ENCODE assay signal across 16 cellular contexts in the genomic region with DNA sequence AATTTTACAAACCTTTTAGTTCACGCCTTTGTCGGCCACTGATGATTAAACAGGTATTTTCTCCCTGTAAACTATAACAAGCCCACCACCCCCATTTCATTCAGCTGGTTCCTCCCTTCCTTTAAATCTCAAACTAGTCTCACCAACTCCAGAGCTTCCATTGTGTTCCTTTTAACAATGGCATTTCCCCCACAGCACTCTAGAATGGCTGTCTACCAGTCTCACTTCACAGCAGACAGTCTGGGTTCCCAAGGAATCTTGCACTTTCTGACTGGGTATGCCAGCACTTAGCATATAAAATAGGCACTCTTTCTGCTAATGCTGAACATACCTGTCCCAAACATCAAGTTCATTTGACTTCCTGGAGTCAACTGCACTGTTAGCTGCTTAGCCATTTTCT.
A peak's percentile ranks its signal among the peaks of the same experiment; 100 is the strongest.
DNase-seq lines count a peak whose midpoint lies in the region; ATAC-seq and TF ChIP-seq lines count a peak whose summit lies in the region.
"Had no signal": no experiment of that assay in that cellular context is flagged by ENCODE, and none has a peak within 500 bp of the region (broad histone marks: within the 10 kb centered on the region; RNA-seq: fewer than 3 reads in every experiment).

No MANE protein-coding gene starts in this region.

- H3K4me1 ChIP-seq in CD4-positive, CD25-positive, alpha-beta regulatory T cell (ENCODE audit: control insufficient read depth, insufficient read depth, low read length, poor library complexity, severe bottlenecking): no peaks in the 10 kb centered on the region
- H3K4me1 ChIP-seq in foreskin keratinocyte: no peaks in the 10 kb centered on the region
- H3K4me1 ChIP-seq: BLaER1 treated with 17β-estradiol and CSF1 and Interleukin-3, amounts not matched to agents 10 nM and 100 nM had no signal

- no peak overlapping the region for H3K27ac ChIP-seq in CD4-positive, CD25-positive, alpha-beta regulatory T cell (ENCODE audit: insufficient read depth, low read length, poor library complexity, severe bottlenecking)
- no peak overlapping the region for H3K27ac ChIP-seq in foreskin keratinocyte
- H3K27ac ChIP-seq: 22Rv1; A549; BLaER1 treated with 17β-estradiol and CSF1 and Interleukin-3, amounts not matched to agents 10 nM and 100 nM had no signal

- H3K27me3 Mint-ChIP-seq in CD4-positive, CD25-positive, alpha-beta regulatory T cell: no peaks in the 10 kb centered on the region
- H3K27me3 Mint-ChIP-seq in immature natural killer cell (ENCODE audit: low read depth in 3 of 3) (peaks cover 0 to 1% (median 0%) of the 10 kb centered on the region in 3 donors), nephron progenitor cell (ENCODE audit: low read depth, poor library complexity) (no peaks in the 10 kb centered on the region)
- H3K27me3 Mint-ChIP-seq in activated CD4-positive, alpha-beta memory T cell treated with anti-CD3 and anti-CD28 coated beads for 36 hours: no peaks in the 10 kb centered on the region
- H3K27me3 Mint-ChIP-seq: B cell had no signal

- DNase-seq in CD4-positive, CD25-positive, alpha-beta regulatory T cell: no peak
- DNase-seq in dermis blood vessel endothelial cell: peak; percentile 63
- no peak for DNase-seq in immature natural killer cell
- DNase-seq in nephron progenitor cell: no peak
- no peak for DNase-seq in activated CD4-positive, alpha-beta memory T cell treated with anti-CD3 and anti-CD28 coated beads for 36 hours
- no peak for DNase-seq in EL
- no peak for DNase-seq in foreskin keratinocyte
- DNase-seq: DMS153, DMS79, GF-D8, GOT3, H7 had no signal

- peak overlapping the region in 2 of 3 donors; percentile 18 to 76 for H3K27ac Mint-ChIP-seq in CD4-positive, CD25-positive, alpha-beta regulatory T cell
- H3K27ac Mint-ChIP-seq in immature natural killer cell: peak overlapping the region in 4 of 6 donors; percentile 1 to 35 (median 14)
- H3K27ac Mint-ChIP-seq in nephron progenitor cell: peak overlapping the region; percentile 8
- H3K27ac Mint-ChIP-seq in activated CD4-positive, alpha-beta memory T cell treated with anti-CD3 and anti-CD28 coated beads for 36 hours: no peak overlapping the region
- H3K27ac Mint-ChIP-seq: B cell had no signal

- H3K36me3 ChIP-seq in CD4-positive, CD25-positive, alpha-beta regulatory T cell (ENCODE audit: control insufficient read depth, insufficient read depth, low read length): peaks cover 100% of the 10 kb centered on the region

- TF ChIP-seq CTCF in nephron progenitor cell (IDR thresholded peaks at IDR 0.05): no peak
- no peak for TF ChIP-seq CTCF in foreskin keratinocyte (conservative IDR thresholded peaks at IDR 0.05)

- H3K4me1 Mint-ChIP-seq in CD4-positive, CD25-positive, alpha-beta regulatory T cell: peaks cover 0 to 4% (median 0%) of the 10 kb centered on the region in 4 donors
- peaks cover under 1 to 2% of the 10 kb centered on the region in 2 donors for H3K4me1 Mint-ChIP-seq in immature natural killer cell
- peaks cover 17% of the 10 kb centered on the region for H3K4me1 Mint-ChIP-seq in nephron progenitor cell
- no peaks in the 10 kb centered on the region for H3K4me1 Mint-ChIP-seq in activated CD4-positive, alpha-beta memory T cell treated with anti-CD3 and anti-CD28 coated beads for 36 hours (ENCODE audit: low read depth)
- H3K4me1 Mint-ChIP-seq: B cell had no signal

- intact Hi-C loops in activated CD4-positive, alpha-beta memory T cell treated with anti-CD3 and anti-CD28 coated beads for 36 hours (cut with micrococcal nuclease): no loop called here

- H3K4me3 ChIP-seq in CD4-positive, CD25-positive, alpha-beta regulatory T cell (ENCODE audit: low read depth, low read length): no peak overlapping the region
- H3K4me3 ChIP-seq: A549; BLaER1 treated with 17β-estradiol and CSF1 and Interleukin-3, amounts not matched to agents 10 nM and 100 nM had no signal

- H3K27me3 ChIP-seq in CD4-positive, CD25-positive, alpha-beta regulatory T cell (ENCODE audit: control insufficient read depth, insufficient read depth, low read length): no peaks in the 10 kb centered on the region
- no peaks in the 10 kb centered on the region for H3K27me3 ChIP-seq in foreskin keratinocyte
- H3K27me3 ChIP-seq: BLaER1 treated with 17β-estradiol and CSF1 and Interleukin-3, amounts not matched to agents 10 nM and 100 nM had no signal

- CTCF ChIA-PET in activated CD4-positive, alpha-beta memory T cell treated with anti-CD3 and anti-CD28 coated beads for 36 hours (lab: Charles Lee): no interaction called here

- no peaks in the 10 kb centered on the region for H3K9me3 Mint-ChIP-seq in CD4-positive, CD25-positive, alpha-beta regulatory T cell
- H3K9me3 Mint-ChIP-seq in immature natural killer cell (no peaks in the 10 kb centered on the region), nephron progenitor cell (no peaks in the 10 kb centered on the region)
- no peaks in the 10 kb centered on the region for H3K9me3 Mint-ChIP-seq in activated CD4-positive, alpha-beta memory T cell treated with anti-CD3 and anti-CD28 coated beads for 36 hours

- H3K36me3 Mint-ChIP-seq in CD4-positive, CD25-positive, alpha-beta regulatory T cell: peaks cover 87% of the 10 kb centered on the region
- H3K36me3 Mint-ChIP-seq in immature natural killer cell (peaks cover 53 to 74% (median 58%) of the 10 kb centered on the region in 3 donors), nephron progenitor cell (ENCODE audit: low read depth) (peaks cover 45% of the 10 kb centered on the region)
- peaks cover 78% of the 10 kb centered on the region for H3K36me3 Mint-ChIP-seq in activated CD4-positive, alpha-beta memory T cell treated with anti-CD3 and anti-CD28 coated beads for 36 hours

- POLR2A ChIA-PET in activated CD4-positive, alpha-beta memory T cell treated with anti-CD3 and anti-CD28 coated beads for 36 hours (lab: Charles Lee): no interaction called here

- ATAC-seq in CD4-positive, CD25-positive, alpha-beta regulatory T cell (ENCODE audit: low read depth in 2 of 2): no peak
- ATAC-seq in foreskin keratinocyte: no peak
- ATAC-seq: A549 had no signal

- no peaks in the 10 kb centered on the region for H3K9me3 ChIP-seq in CD4-positive, CD25-positive, alpha-beta regulatory T cell (ENCODE audit: control insufficient read depth in 2 of 2, low read length in 2 of 2)
- H3K9me3 ChIP-seq: A549; BLaER1 treated with 17β-estradiol and CSF1 and Interleukin-3, amounts not matched to agents 10 nM and 100 nM had no signal

- H3K4me3 Mint-ChIP-seq in CD4-positive, CD25-positive, alpha-beta regulatory T cell: no peak overlapping the region
- H3K4me3 Mint-ChIP-seq in immature natural killer cell: no peak overlapping the region
- no peak overlapping the region for H3K4me3 Mint-ChIP-seq in nephron progenitor cell
- H3K4me3 Mint-ChIP-seq in activated CD4-positive, alpha-beta memory T cell treated with anti-CD3 and anti-CD28 coated beads for 36 hours: no peak overlapping the region
- H3K4me3 Mint-ChIP-seq: B cell had no signal
